8 cellular contexts compared by ENCODE assay signal in the genomic region with DNA sequence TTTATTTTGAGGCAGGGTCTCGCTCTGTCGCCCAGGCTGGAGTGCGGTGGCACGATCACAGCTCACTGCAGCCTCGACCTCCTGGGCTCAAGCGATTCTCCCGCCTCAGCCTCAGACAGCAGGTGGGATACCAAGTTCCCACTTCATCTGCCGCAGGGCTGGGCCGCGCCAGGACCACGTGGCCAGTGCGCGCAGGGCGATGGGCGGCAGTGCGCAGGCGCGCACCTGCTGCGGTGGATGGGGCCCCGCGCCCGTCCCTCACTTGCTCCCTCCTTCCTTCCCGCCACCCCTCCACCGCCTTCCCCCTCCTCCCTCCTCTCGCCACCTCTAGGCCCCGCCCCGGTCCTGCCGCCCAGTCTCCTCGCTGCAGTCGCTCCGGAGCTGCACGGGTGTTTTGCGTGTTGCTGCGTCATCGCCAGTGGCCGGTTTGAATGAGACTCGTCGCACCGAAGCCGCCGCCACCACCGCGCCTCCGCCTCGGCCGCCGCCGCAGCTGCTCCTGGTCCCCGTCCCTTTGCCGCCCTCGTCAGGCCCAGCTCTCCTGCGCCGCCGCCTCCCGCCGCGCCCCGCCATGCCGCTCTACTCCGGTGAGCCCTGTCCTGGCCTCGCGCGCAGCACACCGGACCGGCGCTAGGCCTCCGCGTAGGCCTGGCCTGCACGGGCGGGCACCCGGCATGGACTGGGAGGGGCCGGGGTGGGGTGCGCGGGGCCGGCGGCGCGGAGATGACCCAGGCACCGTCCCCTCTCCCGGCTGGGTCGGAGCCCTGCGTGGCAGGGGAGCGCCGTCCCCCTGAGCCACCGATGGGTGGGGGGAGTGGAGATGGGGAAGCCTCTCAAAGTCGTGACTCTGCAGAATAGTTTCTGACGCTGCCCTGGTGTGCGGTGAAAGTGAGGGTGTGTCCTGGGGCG. TPM values are rescaled to one million over a fixed set of nuclear protein-coding genes. Genes with fewer than 3 reads are reported as not detected.
DNase-seq lines count a peak whose midpoint lies in the region; ATAC-seq and TF ChIP-seq lines count a peak whose summit lies in the region.

A gene (plus strand): TSS at position 430 of the 909 bp plus-strand sequence. CDS start 142 bp downstream, at position 572.

- H3K27ac ChIP-seq in rectal smooth muscle tissue (ENCODE audit: low read depth, low read length) (peak within 1 kb of the TSS; percentile 83), vagina (peak within 1 kb of the TSS; percentile 81)

- peak within 1 kb of the TSS; percentile 61 for H3K4me3 ChIP-seq in astrocyte of the cerebellum (ENCODE audit: low read depth, low read length)
- peak within 1 kb of the TSS; percentile 71 for H3K4me3 ChIP-seq in rectal smooth muscle tissue (ENCODE audit: low read length)
- H3K4me3 ChIP-seq in vagina = peak within 1 kb of the TSS; percentile 76 to 82

- intact Hi-C loops in vagina (cut with DNase I) = no loop called here

- DNase-seq in NCI-H2081 (lab: John Stamatoyannopoulos, UW) (peak; percentile 98 to 99), T-helper 9 cell (peak; percentile 96), astrocyte of the cerebellum (ENCODE audit: low read depth) (peak; percentile 91), hepatic stellate cell (ENCODE audit: low spot score) (peak; percentile 95), vagina (ENCODE audit: extremely low spot score in 2 of 2) (peak in 1 of 2 donors; percentile 96)

- ATAC-seq in GM18517 (IDR thresholded peaks at IDR 0.05; ENCODE audit: unreplicated experiment) (peak; percentile 92), HG03039 (IDR thresholded peaks at IDR 0.05; ENCODE audit: unreplicated experiment) (peak; percentile 90)

- no peaks in the 10 kb centered on the region for H3K9me3 ChIP-seq in vagina

- peak in 1 of 2 donors; percentile 37 for TF ChIP-seq POLR2A in vagina (IDR thresholded peaks at IDR 0.05)

- H3K27me3 ChIP-seq in rectal smooth muscle tissue (ENCODE audit: control insufficient read depth, insufficient read depth, low read length) (no peaks in the 10 kb centered on the region), vagina (no peaks in the 10 kb centered on the region)

- in situ Hi-C loops in astrocyte of the cerebellum (cut with HindIII; ENCODE audit: low sequenced_read_pairs) = no loop called here

- TF ChIP-seq CTCF in astrocyte of the cerebellum (IDR thresholded peaks at IDR 0.05; ENCODE audit: low read depth, low read length, missing control alignments) (no peak), vagina (IDR thresholded peaks at IDR 0.05) (no peak)

- H3K9ac ChIP-seq in rectal smooth muscle tissue (ENCODE audit: low read length) = peak within 1 kb of the TSS; percentile 66

- H3K36me3 ChIP-seq in rectal smooth muscle tissue (ENCODE audit: control insufficient read depth, insufficient read depth, low read length) = no peaks in the 10 kb centered on the region
- H3K36me3 ChIP-seq in vagina = no peaks in the 10 kb centered on the region

- H3K4me1 ChIP-seq in rectal smooth muscle tissue (ENCODE audit: control insufficient read depth, insufficient read depth, low read length) (peaks cover 6% of the 10 kb centered on the region), vagina (peaks cover 25% of the 10 kb centered on the region)

RNA-seq across cellular contexts. Expression of the gene that starts here (rescaled TPM):
- total RNA-seq in vagina = 26.3 TPM
